30 cellular contexts compared by ENCODE assay signal in genomic region chr5:170655476-170655875, GRCh38.
"Had no signal": no experiment of that assay in that cellular context is flagged by ENCODE, and none has a peak within 500 bp of the region (broad histone marks: within the 10 kb centered on the region; RNA-seq: fewer than 3 reads in every experiment).

No MANE protein-coding gene starts in this region.

- DNase-seq: activated B cell treated with CpG ODN at 0.5 μM for 24 hours; activated CD4-positive, alpha-beta memory T cell treated with anti-CD3 and anti-CD28 coated beads for 36 hours; activated CD4-positive, alpha-beta T cell treated with anti-CD3 and anti-CD28 coated beads for 4 hours; activated CD4-positive, alpha-beta T cell treated with anti-CD3 and anti-CD28 coated beads, Interleukin-2, amount 50 U/mL, for 1 hour; activated CD4-positive, CD25-positive, alpha-beta regulatory T cell treated with anti-CD3 and anti-CD28 coated beads, Interleukin-2, amount 50 U/mL, for 72 hours; activated CD8-positive, alpha-beta memory T cell treated with anti-CD3 and anti-CD28 coated beads, Interleukin-2, amount 50 U/mL, for 4 hours; activated gamma-delta T cell treated with Interleukin-2 at 50 U/mL for 16 hours; activated naive CD4-positive, alpha-beta T cell treated with anti-CD3 and anti-CD28 coated beads for 36 hours; activated T-cell treated with anti-CD3 and anti-CD28 coated beads for 4 hours; activated T-cell treated with anti-CD3 and anti-CD28 coated beads, Interleukin-2, amount 50 U/mL, for 4 hours; adrenal gland; body of pancreas; central memory CD4-positive, alpha-beta T cell; NCI-H1092 treated with DMSO at 0.1 percent for 48 hours; NCI-H1417; NCI-H146; NCI-H187 treated with DMSO at 0.1 percent for 48 hours; NCI-H345; NCI-H524 treated with DMSO at 0.1 percent for 48 hours; PC-3; Peyer's patch; RPMI8226; SHP77 treated with DMSO at 0.1 percent for 48 hours; T-cell; T-helper 17 cell had no signal

- H3K36me3 Mint-ChIP-seq: activated CD4-positive, alpha-beta memory T cell treated with anti-CD3 and anti-CD28 coated beads for 36 hours; activated naive CD4-positive, alpha-beta T cell treated with anti-CD3 and anti-CD28 coated beads, Interleukin-2, amount 50 U/mL, for 72 hours; T-cell had no signal

- H3K27ac Mint-ChIP-seq: activated B cell treated with CpG ODN at 0.5 μM for 24 hours; activated CD4-positive, alpha-beta memory T cell treated with anti-CD3 and anti-CD28 coated beads for 36 hours; activated naive CD4-positive, alpha-beta T cell treated with anti-CD3 and anti-CD28 coated beads for 36 hours; activated naive CD4-positive, alpha-beta T cell treated with anti-CD3 and anti-CD28 coated beads, Interleukin-2, amount 50 U/mL, for 72 hours; activated T-helper 1 cell treated with anti-CD3 and anti-CD28 coated beads, Interleukin-12 subunit alpha, Interleukin-12 subunit beta, Interleukin-2, Interleukin-4 antibody, amounts not matched to agents 30 ng/mL and 10 ng/mL and 1 ng/mL, durations not matched to agents 14 hours and 24 hours and 36 hours; T-cell; T-helper 17 cell had no signal

- H3K4me1 Mint-ChIP-seq: activated B cell treated with CpG ODN at 0.5 μM for 24 hours, T-cell, T-helper 17 cell had no signal

- H3K27ac ChIP-seq: adrenal gland, body of pancreas, breast epithelium, Peyer's patch, VCaP had no signal

- H3K27me3 Mint-ChIP-seq: activated B cell treated with CpG ODN at 0.5 μM for 24 hours had no signal

- H3K9me3 ChIP-seq: adrenal gland, body of pancreas, breast epithelium, Peyer's patch had no signal

- H3K4me3 Mint-ChIP-seq: activated B cell treated with CpG ODN at 0.5 μM for 24 hours; activated CD4-positive, alpha-beta memory T cell treated with anti-CD3 and anti-CD28 coated beads for 36 hours; activated naive CD4-positive, alpha-beta T cell treated with anti-CD3 and anti-CD28 coated beads for 36 hours; activated T-cell treated with anti-CD3 and anti-CD28 coated beads, Interleukin-2, amount 50 U/mL, for 4 hours; activated T-helper 1 cell treated with anti-CD3 and anti-CD28 coated beads, Interleukin-12 subunit alpha, Interleukin-12 subunit beta, Interleukin-2, Interleukin-4 antibody, amounts not matched to agents 30 ng/mL and 10 ng/mL and 1 ng/mL, durations not matched to agents 14 hours and 24 hours and 36 hours; T-cell; T-helper 17 cell had no signal

- H3K4me3 ChIP-seq: adrenal gland, body of pancreas, breast epithelium, Peyer's patch had no signal

- H3K9me3 Mint-ChIP-seq: activated B cell treated with CpG ODN at 0.5 μM for 24 hours; activated CD4-positive, alpha-beta memory T cell treated with anti-CD3 and anti-CD28 coated beads for 36 hours; activated naive CD4-positive, alpha-beta T cell treated with anti-CD3 and anti-CD28 coated beads for 36 hours; activated naive CD4-positive, alpha-beta T cell treated with anti-CD3 and anti-CD28 coated beads, Interleukin-2, amount 50 U/mL, for 72 hours; activated T-cell treated with anti-CD3 and anti-CD28 coated beads, Interleukin-2, amount 50 U/mL, for 4 hours; activated T-helper 1 cell treated with anti-CD3 and anti-CD28 coated beads, Interleukin-12 subunit alpha, Interleukin-12 subunit beta, Interleukin-2, Interleukin-4 antibody, amounts not matched to agents 30 ng/mL and 10 ng/mL and 1 ng/mL, durations not matched to agents 14 hours and 24 hours and 36 hours; T-cell had no signal

- ATAC-seq: activated naive CD4-positive, alpha-beta T cell treated with anti-CD3 and anti-CD28 coated beads, Interleukin-2, amount 50 U/mL, for 72 hours; activated T-cell treated with anti-CD3 and anti-CD28 coated beads, Interleukin-2, amount 50 U/mL, for 4 hours; body of pancreas; PC-3; SK-N-SH treated with all-trans-retinoic acid at 6 μM for 48 hours; T-cell; T-helper 17 cell had no signal

- H3K27me3 ChIP-seq: adrenal gland, body of pancreas, breast epithelium, Peyer's patch had no signal

- H3K36me3 ChIP-seq: adrenal gland, breast epithelium, Peyer's patch had no signal

- H3K4me1 ChIP-seq: adrenal gland, body of pancreas, breast epithelium, Peyer's patch had no signal
